In the genomic region with DNA sequence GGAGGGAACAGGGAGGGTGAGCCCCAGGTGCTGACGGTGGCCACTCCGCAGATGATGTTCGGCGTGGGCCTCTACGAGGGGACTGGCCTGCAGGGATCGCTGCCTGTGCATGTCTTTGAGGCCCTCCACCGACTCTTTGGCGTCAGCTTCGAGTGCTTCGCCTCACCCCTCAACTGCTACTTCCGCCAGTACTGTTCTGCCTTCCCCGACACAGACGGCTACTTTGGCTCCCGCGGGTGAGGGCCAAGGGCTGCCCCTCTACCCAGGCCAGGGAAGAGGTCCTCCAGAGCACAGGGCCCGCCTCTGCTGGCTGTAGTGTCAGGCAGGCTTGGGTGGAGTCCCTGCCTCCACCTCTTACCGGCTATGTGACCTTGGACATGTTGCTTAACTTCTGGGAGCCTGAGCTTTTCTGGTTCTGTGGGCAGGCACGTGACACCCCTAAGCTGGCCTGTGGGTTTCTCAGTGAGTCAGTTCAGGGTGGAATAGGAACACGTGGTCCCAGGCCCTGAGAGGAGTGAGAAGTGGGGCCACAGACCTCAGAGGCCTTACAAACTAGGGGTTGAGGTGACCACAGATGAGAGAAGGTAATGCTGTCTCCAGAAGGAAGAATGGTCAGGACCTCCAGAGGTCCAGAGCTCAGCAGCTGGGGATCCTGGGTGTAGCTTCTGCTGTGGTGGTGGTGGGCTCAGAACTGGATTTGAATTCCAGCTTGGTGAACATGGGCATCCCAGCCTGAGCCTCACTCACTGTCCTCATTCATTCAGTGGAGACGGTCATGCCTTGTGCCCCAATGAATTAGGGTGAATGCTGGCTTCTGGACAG, we compare ENCODE assay signal across 1 cellular context.
TF ChIP-seq lines count a peak whose summit lies in the region.

No MANE protein-coding gene starts in this region.

TF ChIP-seq in HepG2, 621 proteins besides CTCF, POLR2A, EP300 and RAD21 (continued from another document and continues in another):
- 0 out of 2 replicates have a peak, but pooled peaks have one; percentile 72 for TF ChIP-seq NFAT5 (CRISPR knock-in tag; IDR thresholded peaks at IDR 0.05)
- TF ChIP-seq RARA (CRISPR knock-in tag; IDR thresholded peaks at IDR 0.05): peak; percentile 90
- TF ChIP-seq ZC3H13 (CRISPR knock-in tag; IDR thresholded peaks at IDR 0.05): no peak
- 0 out of 2 replicates have a peak, but pooled peaks have one; percentile 45 for TF ChIP-seq TBX3 (IDR thresholded peaks at IDR 0.05; ENCODE audit: borderline replicate concordance)
- TF ChIP-seq ZKSCAN8 (CRISPR knock-in tag; IDR thresholded peaks at IDR 0.05; ENCODE audit: borderline replicate concordance): peak; percentile 56; the same call in 1 of the 2 replicates
- TF ChIP-seq ARID3A (IDR thresholded peaks at IDR 0.05; ENCODE audit: low read depth, low read length): no peak
- TF ChIP-seq YEATS4 (CRISPR knock-in tag; IDR thresholded peaks at IDR 0.05; ENCODE audit: borderline replicate concordance): peak; percentile 94
- TF ChIP-seq ZFP41 (CRISPR knock-in tag; IDR thresholded peaks at IDR 0.05; ENCODE audit: borderline replicate concordance): no peak
- peak; percentile 16; the same call in 1 of the 2 replicates for TF ChIP-seq RFX3 (CRISPR knock-in tag; IDR thresholded peaks at IDR 0.05)
- TF ChIP-seq FOXA3 (CRISPR knock-in tag; IDR thresholded peaks at IDR 0.05): peak; percentile 89
- no peak for TF ChIP-seq FOXP1 (IDR thresholded peaks at IDR 0.05)
- TF ChIP-seq FOXP1 (CRISPR knock-in tag; IDR thresholded peaks at IDR 0.05): peak; percentile 48
- TF ChIP-seq PRDM4 (CRISPR knock-in tag; IDR thresholded peaks at IDR 0.05; ENCODE audit: borderline replicate concordance): no peak
- TF ChIP-seq ZXDC (CRISPR knock-in tag; IDR thresholded peaks at IDR 0.05): peak; percentile 93
- TF ChIP-seq, protein P1, sequence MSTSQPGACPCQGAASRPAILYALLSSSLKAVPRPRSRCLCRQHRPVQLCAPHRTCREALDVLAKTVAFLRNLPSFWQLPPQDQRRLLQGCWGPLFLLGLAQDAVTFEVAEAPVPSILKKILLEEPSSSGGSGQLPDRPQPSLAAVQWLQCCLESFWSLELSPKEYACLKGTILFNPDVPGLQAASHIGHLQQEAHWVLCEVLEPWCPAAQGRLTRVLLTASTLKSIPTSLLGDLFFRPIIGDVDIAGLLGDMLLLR (CRISPR knock-in tag; IDR thresholded peaks at IDR 0.05): peak; percentile 83
- TF ChIP-seq, protein P2, sequence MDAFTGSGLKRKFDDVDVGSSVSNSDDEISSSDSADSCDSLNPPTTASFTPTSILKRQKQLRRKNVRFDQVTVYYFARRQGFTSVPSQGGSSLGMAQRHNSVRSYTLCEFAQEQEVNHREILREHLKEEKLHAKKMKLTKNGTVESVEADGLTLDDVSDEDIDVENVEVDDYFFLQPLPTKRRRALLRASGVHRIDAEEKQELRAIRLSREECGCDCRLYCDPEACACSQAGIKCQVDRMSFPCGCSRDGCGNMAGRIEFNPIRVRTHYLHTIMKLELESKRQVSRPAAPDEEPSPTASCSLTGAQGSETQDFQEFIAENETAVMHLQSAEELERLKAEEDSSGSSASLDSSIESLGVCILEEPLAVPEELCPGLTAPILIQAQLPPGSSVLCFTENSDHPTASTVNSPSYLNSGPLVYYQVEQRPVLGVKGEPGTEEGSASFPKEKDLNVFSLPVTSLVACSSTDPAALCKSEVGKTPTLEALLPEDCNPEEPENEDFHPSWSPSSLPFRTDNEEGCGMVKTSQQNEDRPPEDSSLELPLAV (CRISPR knock-in tag; conservative IDR thresholded peaks at IDR 0.05; ENCODE audit: low read depth): no peak
- TF ChIP-seq ZNF878 (CRISPR knock-in tag; IDR thresholded peaks at IDR 0.05): 0 out of 2 replicates have a peak, but pooled peaks have one; percentile 89
- peak; percentile 65 for TF ChIP-seq ZNF451 (CRISPR knock-in tag; IDR thresholded peaks at IDR 0.05)
- peak; percentile 68; the same call in 1 of the 2 replicates for TF ChIP-seq ZNF343 (CRISPR knock-in tag; IDR thresholded peaks at IDR 0.05)
- TF ChIP-seq ZFP62 (CRISPR knock-in tag; IDR thresholded peaks at IDR 0.05): no peak
- peak; percentile 82 for TF ChIP-seq NFKB2 (CRISPR knock-in tag; IDR thresholded peaks at IDR 0.05; ENCODE audit: borderline replicate concordance)
- 0 out of 2 replicates have a peak, but pooled peaks have one; percentile 19 for TF ChIP-seq ETV5 (CRISPR knock-in tag; IDR thresholded peaks at IDR 0.05; ENCODE audit: borderline replicate concordance)
- peak; percentile 57; the same call in 1 of the 2 replicates for TF ChIP-seq PPARG (CRISPR knock-in tag; conservative IDR thresholded peaks at IDR 0.05)
- TF ChIP-seq MTF2 (CRISPR knock-in tag; IDR thresholded peaks at IDR 0.05; ENCODE audit: borderline replicate concordance): no peak
- TF ChIP-seq ZNF558 (CRISPR knock-in tag; IDR thresholded peaks at IDR 0.05; ENCODE audit: borderline replicate concordance): peak; percentile 96; the same call in 1 of the 2 replicates
- TF ChIP-seq ZNF34 (CRISPR knock-in tag; IDR thresholded peaks at IDR 0.05; ENCODE audit: borderline replicate concordance): peak; percentile 71
- TF ChIP-seq SRSF1 (optimal IDR thresholded peaks at IDR 0.05; ENCODE audit: low read depth, low read length): no peak
- peak; percentile 62 for TF ChIP-seq DPF2 (CRISPR knock-in tag; IDR thresholded peaks at IDR 0.05; ENCODE audit: borderline replicate concordance, low read depth)
- TF ChIP-seq ZNF776 (CRISPR knock-in tag; IDR thresholded peaks at IDR 0.05): peak; percentile 79
- no peak for TF ChIP-seq ZNF703 (CRISPR knock-in tag; IDR thresholded peaks at IDR 0.05; ENCODE audit: borderline replicate concordance)
- TF ChIP-seq, protein P3, sequence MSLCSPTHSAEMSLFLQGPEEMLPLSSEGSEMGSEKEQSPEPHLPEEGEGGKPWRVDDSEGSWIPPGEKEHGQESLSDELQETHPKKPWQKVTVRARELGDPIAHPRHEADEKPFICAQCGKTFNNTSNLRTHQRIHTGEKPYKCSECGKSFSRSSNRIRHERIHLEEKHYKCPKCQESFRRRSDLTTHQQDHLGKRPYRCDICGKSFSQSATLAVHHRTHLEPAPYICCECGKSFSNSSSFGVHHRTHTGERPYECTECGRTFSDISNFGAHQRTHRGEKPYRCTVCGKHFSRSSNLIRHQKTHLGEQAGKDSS (CRISPR knock-in tag; IDR thresholded peaks at IDR 0.05; ENCODE audit: borderline replicate concordance, low read depth): peak; percentile 96
- TF ChIP-seq ARNT2 (CRISPR knock-in tag; IDR thresholded peaks at IDR 0.05; ENCODE audit: low read depth): peak; percentile 86
- TF ChIP-seq BCL6 (CRISPR knock-in tag; IDR thresholded peaks at IDR 0.05): peak; percentile 75
- no peak; the same call in 1 of the 2 replicates for TF ChIP-seq ZNF292 (CRISPR knock-in tag; IDR thresholded peaks at IDR 0.05; ENCODE audit: borderline replicate concordance, low read depth)
- TF ChIP-seq ZNF432 (CRISPR knock-in tag; IDR thresholded peaks at IDR 0.05; ENCODE audit: borderline replicate concordance): 0 out of 2 replicates have a peak, but pooled peaks have one; percentile 65
- peak; percentile 93 for TF ChIP-seq ZNF605 (CRISPR knock-in tag; IDR thresholded peaks at IDR 0.05)
- TF ChIP-seq SALL1 (CRISPR knock-in tag; IDR thresholded peaks at IDR 0.05): peak; percentile 98
- no peak for TF ChIP-seq ZNF841 (CRISPR knock-in tag; IDR thresholded peaks at IDR 0.05; ENCODE audit: borderline replicate concordance)
- TF ChIP-seq STAG1 (CRISPR knock-in tag; IDR thresholded peaks at IDR 0.05): peak; percentile 49
- 0 out of 2 replicates have a peak, but pooled peaks have one; percentile 51 for TF ChIP-seq ZNF143 (CRISPR knock-in tag; IDR thresholded peaks at IDR 0.05)
- TF ChIP-seq, protein P4, sequence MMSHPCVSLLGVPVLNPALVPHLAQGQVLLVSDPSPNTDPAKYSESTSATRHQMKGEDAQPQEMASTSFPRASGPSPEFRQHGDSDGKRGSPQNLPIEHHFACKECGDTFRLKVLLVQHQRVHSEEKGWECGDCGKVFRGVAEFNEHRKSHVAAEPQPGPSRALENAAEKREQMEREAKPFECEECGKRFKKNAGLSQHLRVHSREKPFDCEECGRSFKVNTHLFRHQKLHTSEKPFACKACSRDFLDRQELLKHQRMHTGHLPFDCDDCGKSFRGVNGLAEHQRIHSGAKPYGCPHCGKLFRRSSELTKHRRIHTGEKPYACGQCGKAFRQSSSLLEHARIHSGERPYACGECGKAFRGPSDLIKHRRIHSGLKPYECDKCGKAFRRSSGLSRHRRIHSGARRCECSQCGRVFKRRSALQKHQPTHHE (CRISPR knock-in tag; IDR thresholded peaks at IDR 0.05; ENCODE audit: borderline replicate concordance): peak; percentile 92; the same call in 1 of the 2 replicates
- peak; percentile 86; the same call in 1 of the 2 replicates for TF ChIP-seq ZNF274 (CRISPR knock-in tag; IDR thresholded peaks at IDR 0.05)
- peak; percentile 37; the same call in 1 of the 2 replicates for TF ChIP-seq NFATC3 (CRISPR knock-in tag; IDR thresholded peaks at IDR 0.05)
- no peak; the same call in 1 of the 2 replicates for TF ChIP-seq KMT2A (CRISPR knock-in tag; IDR thresholded peaks at IDR 0.05)
- peak; percentile 90 for TF ChIP-seq IKZF4 (CRISPR knock-in tag; IDR thresholded peaks at IDR 0.05; ENCODE audit: borderline replicate concordance, low read depth, not compliant biosample characterization)
